In genomic region chr1:201025571-201026002, GRCh38 we compare ENCODE assay signal across 9 cellular contexts. TPM values are rescaled to one million over a fixed set of nuclear protein-coding genes. Genes with fewer than 3 reads are reported as not detected.
DNase-seq lines count a peak whose midpoint lies in the region; ATAC-seq, FAIRE-seq and TF ChIP-seq lines count a peak whose summit lies in the region.
"Had no signal": no experiment of that assay in that cellular context is flagged by ENCODE, and none has a peak within 500 bp of the region (broad histone marks: within the 10 kb centered on the region; RNA-seq: fewer than 3 reads in every experiment).

No MANE protein-coding gene starts in this region.

- H3K4me3 ChIP-seq in AG04449 (ENCODE audit: low read depth, low read length): no peak overlapping the region

- TF ChIP-seq POLR2A in GM12891 (IDR thresholded peaks at IDR 0.05; ENCODE audit: low read depth, low read length): no peak

- ATAC-seq in HG03095 (IDR thresholded peaks at IDR 0.05; ENCODE audit: unreplicated experiment): no peak

- no peak for FAIRE-seq in GM12891 (lab: Jason Lieb, UNC)
- FAIRE-seq: endometrium had no signal

- TF ChIP-seq CTCF in AG04449 (IDR thresholded peaks at IDR 0.05; ENCODE audit: insufficient read depth, low read length, missing control alignments) (peak; percentile 48), endothelial cell (IDR thresholded peaks at IDR 0.05; ENCODE audit: unreplicated experiment) (no peak), type B pancreatic cell (conservative IDR thresholded peaks at IDR 0.05) (peak; percentile 57)

- H3K4me1 Mint-ChIP-seq in endothelial cell (ENCODE audit: unreplicated experiment) (peaks cover 32% of the 10 kb centered on the region), type B pancreatic cell (ENCODE audit: unreplicated experiment) (peaks cover 25% of the 10 kb centered on the region)

- peaks cover 3% of the 10 kb centered on the region for H3K36me3 Mint-ChIP-seq in endothelial cell (ENCODE audit: low read depth, unreplicated experiment)
- H3K36me3 Mint-ChIP-seq in type B pancreatic cell: no peaks in the 10 kb centered on the region

- POLR2A ChIA-PET in AG04449 (lab: Yijun Ruan, JAX): interaction anchor here (1.8 kb wide), 1 partner anchor 9 kb away, joined by 7 read pairs; no protein-coding TSS in a partner anchor

- no peaks in the 10 kb centered on the region for H3K9me3 Mint-ChIP-seq in endothelial cell (ENCODE audit: unreplicated experiment)
- H3K9me3 Mint-ChIP-seq in type B pancreatic cell: no peaks in the 10 kb centered on the region

- no peak overlapping the region for H3K4me3 Mint-ChIP-seq in endothelial cell (ENCODE audit: unreplicated experiment)
- H3K4me3 Mint-ChIP-seq in type B pancreatic cell: no peak overlapping the region

- CTCF ChIA-PET in AG04449 (lab: Yijun Ruan, JAX): interaction anchor here (0.6 to 8.4 kb wide), 14 partner anchors 8 to 467 kb away, joined by 3 to 125 read pairs (median 4); no protein-coding TSS in a partner anchor

- DNase-seq in AG04449 (ENCODE audit: low read depth, low spot score): no peak
- DNase-seq in GM12891 (ENCODE audit: insufficient read length, low spot score): no peak
- DNase-seq in NCI-H69 (lab: John Stamatoyannopoulos, UW): peak; percentile 20
- peak; percentile 53 for DNase-seq in endothelial cell (ENCODE audit: low spot score)
- no peak for DNase-seq in type B pancreatic cell (ENCODE audit: extremely low spot score, unreplicated experiment)
- DNase-seq in stimulated activated CD4-positive, alpha-beta T cell treated with anti-CD3 and anti-CD28 coated beads, Interleukin-4, amount 100 ng/mL, for 4 hours: no peak
- no peak for DNase-seq in activated gamma-delta T cell (lab: John Stamatoyannopoulos, UW)

- H3K27me3 Mint-ChIP-seq in endothelial cell (ENCODE audit: unreplicated experiment) (peaks cover 10% of the 10 kb centered on the region), type B pancreatic cell (peaks cover 19% of the 10 kb centered on the region)

- H3K27ac Mint-ChIP-seq in endothelial cell (ENCODE audit: unreplicated experiment) (no peak overlapping the region), type B pancreatic cell (no peak overlapping the region)

TF ChIP-seq in GM12891, 5 proteins besides CTCF, POLR2A, EP300 and RAD21:
- TF ChIP-seq POLR2AphosphoS5 (IDR thresholded peaks at IDR 0.05; ENCODE audit: low read depth, low read length) (no peak), PAX5 (IDR thresholded peaks at IDR 0.05; ENCODE audit: insufficient read depth, low read length, severe bottlenecking) (no peak), TAF1 (IDR thresholded peaks at IDR 0.05; ENCODE audit: low read depth, low read length) (no peak), SPI1 (IDR thresholded peaks at IDR 0.05; ENCODE audit: low read depth, low read length) (no peak), POU2F2 (IDR thresholded peaks at IDR 0.05; ENCODE audit: low read depth, low read length) (peak; percentile 31; the same call in 1 of the 2 replicates)

RNA-seq across cellular contexts. Expression of gene KIF21B, which starts 2.1 kb away (rescaled TPM):
- polyA plus RNA-seq in GM12891 (2012; ENCODE audit: low read depth, missing spikeins): 4.8 TPM
- total RNA-seq in endothelial cell (ENCODE audit: unreplicated experiment): 8.4 TPM
- total RNA-seq in type B pancreatic cell (ENCODE audit: low replicate concordance): 0.79 and 7.6 TPM in 2 replicates

Comparison
In these comparisons a context has a peak if more than half of its experiments do, and no peak if none do; other contexts are left out.
1. DNase-seq: peak in NCI-H69 (single experiment) and endothelial cell (single experiment); none in AG04449 (single experiment), GM12891 (single experiment), type B pancreatic cell (single experiment), stimulated activated CD4-positive, alpha-beta T cell treated with anti-CD3 and anti-CD28 coated beads, Interleukin-4, amount 100 ng/mL, for 4 hours (0 of 2) and activated gamma-delta T cell (single experiment).